ENCODE assay signal across 11 cellular contexts in the genomic region with DNA sequence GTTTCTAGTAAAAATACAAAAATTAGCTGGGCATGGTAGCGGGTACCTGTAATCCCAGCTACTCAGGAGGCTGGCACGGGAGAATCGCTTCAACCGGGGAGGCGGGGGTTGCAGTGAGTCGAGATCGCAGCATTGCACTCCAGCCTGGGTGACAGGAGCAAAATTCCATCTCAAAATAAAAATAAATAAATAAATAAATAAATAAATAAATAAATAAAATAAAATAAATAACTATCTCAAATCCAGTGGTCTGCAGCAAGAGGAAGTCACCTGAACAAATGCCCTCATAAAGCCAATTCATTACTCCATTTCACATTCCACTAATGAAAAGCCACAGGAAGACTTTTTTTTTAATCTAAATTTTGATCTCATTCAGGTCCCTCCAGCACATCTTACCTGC.
"Had no signal": no experiment of that assay in that cellular context is flagged by ENCODE, and none has a peak within 500 bp of the region (broad histone marks: within the 10 kb centered on the region; RNA-seq: fewer than 3 reads in every experiment).

No MANE protein-coding gene starts in this region.

- H3K27me3 ChIP-seq: brain microvascular endothelial cell, gastroesophageal sphincter, left lung, sigmoid colon had no signal

- H3K36me3 ChIP-seq: brain microvascular endothelial cell, gastroesophageal sphincter, left lung, sigmoid colon had no signal

- DNase-seq: activated CD4-positive, alpha-beta memory T cell treated with anti-CD3 and anti-CD28 coated beads, Interleukin-2, amount 10 ng/mL, durations not matched to agents 7 days and 5 days; activated CD4-positive, alpha-beta T cell treated with anti-CD3 and anti-CD28 coated beads for 4 hours; activated gamma-delta T cell treated with Interleukin-2 at 50 U/mL for 16 hours; activated T-cell treated with anti-CD3 and anti-CD28 coated beads, Interleukin-2, amount 50 U/mL, for 48 hours; amygdala; sigmoid colon; T-helper 2 cell had no signal

- H3K4me1 ChIP-seq: gastroesophageal sphincter, left lung, sigmoid colon had no signal

- H3K4me3 ChIP-seq: gastroesophageal sphincter, left lung, sigmoid colon had no signal

- H3K27ac ChIP-seq: brain microvascular endothelial cell, gastroesophageal sphincter, left lung, sigmoid colon had no signal

- H3K9me3 ChIP-seq: gastroesophageal sphincter, left lung, sigmoid colon had no signal

- ATAC-seq: gastroesophageal sphincter; stimulated activated effector memory CD8-positive, alpha-beta T cell treated with anti-CD3 and anti-CD28 coated beads, Interleukin-12 subunit alpha, Interleukin-12 subunit beta, amount 100 ng/mL, for 72 hours had no signal
